ENCODE assay signal across 13 cellular contexts in genomic region chr5:177232761-177233160, GRCh38.
A peak's percentile ranks its signal among the peaks of the same experiment; 100 is the strongest.
DNase-seq lines count a peak whose midpoint lies in the region; ATAC-seq and TF ChIP-seq lines count a peak whose summit lies in the region.
"Had no signal": no experiment of that assay in that cellular context is flagged by ENCODE, and none has a peak within 500 bp of the region (broad histone marks: within the 10 kb centered on the region; RNA-seq: fewer than 3 reads in every experiment).

No MANE protein-coding gene starts in this region.

- H3K79me2 ChIP-seq in HCT116 (ENCODE audit: insufficient read depth, low read length) (peaks cover 45% of the 10 kb centered on the region), mesendoderm (ENCODE audit: control insufficient read depth, insufficient read depth, low read length) (peaks cover 33% of the 10 kb centered on the region)

- intact Hi-C loops in HCT116 (cut with micrococcal nuclease), result no loop called here

- no peak overlapping the region for H3K18ac ChIP-seq in mesendoderm (ENCODE audit: low read length)

- H3K9ac ChIP-seq in HCT116 (ENCODE audit: low read length), result no peak overlapping the region
- no peak overlapping the region for H3K9ac ChIP-seq in mesendoderm (ENCODE audit: low read length)

- H3K36me3 ChIP-seq in HCT116 (ENCODE audit: control insufficient read depth in 1 of 2, insufficient read depth in 2 of 2, low read length in 2 of 2), result peaks cover 5 to 7% of the 10 kb centered on the region in 2 experiments; a peak in 2 of 4 replicates
- peaks cover 2% of the 10 kb centered on the region for H3K36me3 ChIP-seq in mesendoderm (ENCODE audit: control insufficient read depth, insufficient read depth, low read length)

- H3K27me3 ChIP-seq in HCT116 (ENCODE audit: insufficient read depth, low read length) (no peaks in the 10 kb centered on the region), mesendoderm (ENCODE audit: insufficient read depth, low read length, poor library complexity) (no peaks in the 10 kb centered on the region)
- H3K27me3 ChIP-seq: hepatocyte, spleen had no signal

- H3K4me2 ChIP-seq in HCT116 (ENCODE audit: low read length) (no peak overlapping the region), mesendoderm (ENCODE audit: low read length) (no peak overlapping the region)
- H3K4me2 ChIP-seq: hepatocyte had no signal

- peaks cover 12% of the 10 kb centered on the region; the same call in 1 of the 2 replicates for H4K20me1 ChIP-seq in HCT116 (ENCODE audit: insufficient read depth)

- BruUV-seq in HCT116 (replicated peaks; lab: Mats Ljungman, UMichigan), result no TSS peak

- TF ChIP-seq POLR2A in HCT116 (IDR thresholded peaks at IDR 0.05; ENCODE audit: borderline replicate concordance, extremely low read depth, insufficient read depth, insufficient read length), result no peak

- POLR2A ChIA-PET in HCT116 (lab: Charles Lee), result no interaction called here

- TF ChIP-seq RAD21 in HCT116 (IDR thresholded peaks at IDR 0.05; ENCODE audit: low read depth), result no peak

- CTCF ChIA-PET in HCT116 (lab: Charles Lee), result no interaction called here

- RAD21 ChIA-PET in HCT116 (lab: Charles Lee; ENCODE audit: low non-redundant PET in 1 of 2, low total read pairs in 2 of 2, uncharacterized antibody in 2 of 2, unreplicated experiment in 2 of 2), result no interaction called here

- no peak overlapping the region for H2AK5ac ChIP-seq in mesendoderm (ENCODE audit: low read length)

- no peak overlapping the region for H3K4ac ChIP-seq in mesendoderm (ENCODE audit: low read depth, low read length)

- no peak overlapping the region for H2BK120ac ChIP-seq in mesendoderm (ENCODE audit: low read depth, low read length)

- H3K4me1 ChIP-seq in HCT116 (ENCODE audit: control insufficient read depth in 1 of 2, insufficient read depth in 2 of 2, low read length in 2 of 2), result peaks cover 9 to 20% of the 10 kb centered on the region in 2 experiments
- peaks cover 3% of the 10 kb centered on the region for H3K4me1 ChIP-seq in mesendoderm (ENCODE audit: control insufficient read depth, low read depth, low read length)

- no peak overlapping the region for H2BK5ac ChIP-seq in mesendoderm (ENCODE audit: low read length)

- peaks cover 17% of the 10 kb centered on the region for H3K79me1 ChIP-seq in mesendoderm (ENCODE audit: low read length)

- H3K9me2 ChIP-seq in HCT116 (ENCODE audit: insufficient read depth), result no peaks in the 10 kb centered on the region

- no peaks in the 10 kb centered on the region for H3K9me3 ChIP-seq in HCT116 (ENCODE audit: control insufficient read depth in 1 of 2, insufficient read depth in 1 of 2, low read depth in 1 of 2, low read length in 2 of 2)
- H3K9me3 ChIP-seq: spleen had no signal

- H2AFZ ChIP-seq in HCT116 (ENCODE audit: low read depth, low read length, poor library complexity, severe bottlenecking), result no peak overlapping the region
- H2AFZ ChIP-seq: hepatocyte had no signal

- H4K5ac ChIP-seq in mesendoderm (ENCODE audit: low read length), result no peak overlapping the region

- no peak overlapping the region for H3K56ac ChIP-seq in mesendoderm (ENCODE audit: low read length)

- H3K27ac ChIP-seq in HCT116 (ENCODE audit: low read depth, low read length) (no peak overlapping the region), mesendoderm (ENCODE audit: low read depth, low read length) (no peak overlapping the region)
- H3K27ac ChIP-seq: hepatocyte, spleen had no signal

- H2BK15ac ChIP-seq in mesendoderm (replicated peaks; ENCODE audit: low read depth), result no peak overlapping the region

- WGBS in mesendoderm (ENCODE audit: extremely low coverage, insufficient coverage, low lambda C conversion rate), result no CpG with 5 or more reads among the region's 1 CpG

- no peak overlapping the region for H4K8ac ChIP-seq in mesendoderm (ENCODE audit: low read depth, low read length)

- TF ChIP-seq CTCF in AG09309 (IDR thresholded peaks at IDR 0.05; ENCODE audit: control insufficient read depth, insufficient read depth, low read depth, low read length, missing control alignments) (no peak), HCT116 (IDR thresholded peaks at IDR 0.05 in 2 of 3, conservative IDR thresholded peaks at IDR 0.05 in 1 of 3; ENCODE audit: borderline replicate concordance in 1 of 3, insufficient read depth in 1 of 3, low read depth in 2 of 3, low read length in 2 of 3) (no peak), cardiac fibroblast (IDR thresholded peaks at IDR 0.05; ENCODE audit: low read depth, low read length) (no peak)

- ATAC-seq in HCT116, result peak; percentile 47; the same call in 1 of the 2 replicates
- no peak for ATAC-seq in GM18520 (IDR thresholded peaks at IDR 0.05; ENCODE audit: unreplicated experiment)
- ATAC-seq in HG03442 (IDR thresholded peaks at IDR 0.05; ENCODE audit: unreplicated experiment), result no peak
- ATAC-seq: activated CD8-positive, alpha-beta T cell treated with anti-CD3 and anti-CD28 coated beads, Interleukin-2, amount 10 ng/mL, durations not matched to agents 7 days and 5 days; T-helper 17 cell had no signal

- no peak overlapping the region for H3K4me3 ChIP-seq in AG09309 (ENCODE audit: control insufficient read depth, low read depth, low read length)
- no peak overlapping the region for H3K4me3 ChIP-seq in HCT116 (replicated peaks in 1 of 2; ENCODE audit: low read depth in 1 of 2, low read length in 2 of 2)
- no peak overlapping the region for H3K4me3 ChIP-seq in cardiac fibroblast (replicated peaks in 1 of 2; ENCODE audit: low read depth in 2 of 2, low read length in 2 of 2)
- H3K4me3 ChIP-seq in mesendoderm (ENCODE audit: low read length), result no peak overlapping the region
- H3K4me3 ChIP-seq: hepatocyte, spleen had no signal

- no peak overlapping the region for H3K23ac ChIP-seq in mesendoderm (ENCODE audit: low read length)

- peak; percentile 16 for DNase-seq in AG09309 (ENCODE audit: low read depth)
- no peak for DNase-seq in HCT116 (ENCODE audit: low read depth, low spot score)
- peak; percentile 9 to 38 for DNase-seq in cardiac fibroblast (ENCODE audit: low read depth in 2 of 2)
- DNase-seq in mesendoderm, result peak; percentile 63
- no peak for DNase-seq in NOMO-1 treated with dmso at 0.1 percent for 144 hours (lab: John Stamatoyannopoulos, UW; ENCODE audit: unreplicated experiment)
- DNase-seq in SHP77 (lab: John Stamatoyannopoulos, UW), result no peak
- DNase-seq: activated CD8-positive, alpha-beta T cell treated with anti-CD3 and anti-CD28 coated beads, Interleukin-2, amount 10 ng/mL, durations not matched to agents 7 days and 5 days; NCI-H187; spleen; T-helper 17 cell had no signal

TF ChIP-seq in HCT116, 20 proteins besides CTCF, POLR2A, EP300 and RAD21:
- no peak for TF ChIP-seq EZH2phosphoT487 (IDR thresholded peaks at IDR 0.05; ENCODE audit: borderline replicate concordance)
- TF ChIP-seq SIN3A (IDR thresholded peaks at IDR 0.05; ENCODE audit: low read depth), result no peak
- no peak for TF ChIP-seq EGR1 (IDR thresholded peaks at IDR 0.05; ENCODE audit: low read depth)
- TF ChIP-seq, protein P1, sequence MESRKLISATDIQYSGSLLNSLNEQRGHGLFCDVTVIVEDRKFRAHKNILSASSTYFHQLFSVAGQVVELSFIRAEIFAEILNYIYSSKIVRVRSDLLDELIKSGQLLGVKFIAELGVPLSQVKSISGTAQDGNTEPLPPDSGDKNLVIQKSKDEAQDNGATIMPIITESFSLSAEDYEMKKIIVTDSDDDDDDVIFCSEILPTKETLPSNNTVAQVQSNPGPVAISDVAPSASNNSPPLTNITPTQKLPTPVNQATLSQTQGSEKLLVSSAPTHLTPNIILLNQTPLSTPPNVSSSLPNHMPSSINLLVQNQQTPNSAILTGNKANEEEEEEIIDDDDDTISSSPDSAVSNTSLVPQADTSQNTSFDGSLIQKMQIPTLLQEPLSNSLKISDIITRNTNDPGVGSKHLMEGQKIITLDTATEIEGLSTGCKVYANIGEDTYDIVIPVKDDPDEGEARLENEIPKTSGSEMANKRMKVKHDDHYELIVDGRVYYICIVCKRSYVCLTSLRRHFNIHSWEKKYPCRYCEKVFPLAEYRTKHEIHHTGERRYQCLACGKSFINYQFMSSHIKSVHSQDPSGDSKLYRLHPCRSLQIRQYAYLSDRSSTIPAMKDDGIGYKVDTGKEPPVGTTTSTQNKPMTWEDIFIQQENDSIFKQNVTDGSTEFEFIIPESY (IDR thresholded peaks at IDR 0.05; ENCODE audit: extremely low read depth, insufficient replicate concordance, low read length), result no peak
- no peak for TF ChIP-seq CEBPB (IDR thresholded peaks at IDR 0.05; ENCODE audit: low read depth)
- no peak for TF ChIP-seq JUND (IDR thresholded peaks at IDR 0.05)
- no peak for TF ChIP-seq FOSL1 (IDR thresholded peaks at IDR 0.05; ENCODE audit: low read depth)
- TF ChIP-seq ZNF274 (IDR thresholded peaks at IDR 0.05; ENCODE audit: low read depth, low read length), result no peak

Comparison
In these comparisons a context has a peak if more than half of its experiments do, and no peak if none do; other contexts are left out.
1. DNase-seq: peak in AG09309 (single experiment), cardiac fibroblast (2 of 2) and mesendoderm (single experiment); none in HCT116 (single experiment), NOMO-1 treated with dmso at 0.1 percent for 144 hours (single experiment) and SHP77 (0 of 2).